In genomic region chr14:91112172-91112571, GRCh38 we compare ENCODE assay signal across 1 cellular context.
TF ChIP-seq lines count a peak whose summit lies in the region.

No MANE protein-coding gene starts in this region.

TF ChIP-seq in SK-N-SH treated with all-trans-retinoic acid at 6 μM for 48 hours, 23 proteins besides CTCF, POLR2A, EP300 and RAD21 (continued from another document):
- no peak for TF ChIP-seq TSHZ2 (CRISPR knock-in tag; IDR thresholded peaks at IDR 0.05)
- no peak for TF ChIP-seq ZNF8 (CRISPR knock-in tag; IDR thresholded peaks at IDR 0.05)
- TF ChIP-seq POU6F1 (CRISPR knock-in tag; IDR thresholded peaks at IDR 0.05; ENCODE audit: borderline replicate concordance, low read depth): no peak
- TF ChIP-seq GLIS3 (CRISPR knock-in tag; IDR thresholded peaks at IDR 0.05): no peak
- no peak for TF ChIP-seq CSDC2 (CRISPR knock-in tag; IDR thresholded peaks at IDR 0.05)
- no peak for TF ChIP-seq ISL1 (CRISPR knock-in tag; IDR thresholded peaks at IDR 0.05)
- TF ChIP-seq TCF4 (CRISPR knock-in tag; IDR thresholded peaks at IDR 0.05; ENCODE audit: borderline replicate concordance): no peak
- no peak for TF ChIP-seq ARNTL (CRISPR knock-in tag; IDR thresholded peaks at IDR 0.05; ENCODE audit: borderline replicate concordance, low read depth)
- TF ChIP-seq PATZ1 (CRISPR knock-in tag; IDR thresholded peaks at IDR 0.05; ENCODE audit: borderline replicate concordance): no peak
- TF ChIP-seq ZFP30 (CRISPR knock-in tag; IDR thresholded peaks at IDR 0.05): no peak
- TF ChIP-seq ZNF565 (CRISPR knock-in tag; conservative IDR thresholded peaks at IDR 0.05; ENCODE audit: low read depth): no peak
- TF ChIP-seq ZC3H10 (CRISPR knock-in tag; IDR thresholded peaks at IDR 0.05): no peak
- no peak for TF ChIP-seq CREB5 (CRISPR knock-in tag; IDR thresholded peaks at IDR 0.05; ENCODE audit: low read depth)
